Comparison of ENCODE assay signal across 16 cellular contexts in genomic region chr16:89732142-89732917, GRCh38. TPM values are rescaled to one million over a fixed set of nuclear protein-coding genes. Genes with fewer than 3 reads are reported as not detected.
DNase-seq lines count a peak whose midpoint lies in the region; ATAC-seq and TF ChIP-seq lines count a peak whose summit lies in the region.
"Had no signal": no experiment of that assay in that cellular context is flagged by ENCODE, and none has a peak within 500 bp of the region (broad histone marks: within the 10 kb centered on the region; RNA-seq: fewer than 3 reads in every experiment).

No MANE protein-coding gene starts in this region.

- H3K27ac Mint-ChIP-seq in activated CD4-positive, alpha-beta T cell treated with anti-CD3 and anti-CD28 coated beads for 36 hours = peak overlapping the region; percentile 22
- peak overlapping the region; percentile 73 to 79 for H3K27ac Mint-ChIP-seq in natural killer cell

- no peak for TF ChIP-seq CTCF in RWPE1 (conservative IDR thresholded peaks at IDR 0.05; ENCODE audit: low read depth)
- no peak for TF ChIP-seq CTCF in natural killer cell (IDR thresholded peaks at IDR 0.05)

- peak overlapping the region; percentile 34 for H3K27ac ChIP-seq in RWPE1
- H3K27ac ChIP-seq: A549, adrenal gland, epithelial cell of prostate, KMS-11, SJSA1, uterus had no signal

- intact Hi-C loops in activated CD4-positive, alpha-beta T cell treated with anti-CD3 and anti-CD28 coated beads for 36 hours (cut with DNase I, micrococcal nuclease) = no loop called here
- intact Hi-C loops in natural killer cell (cut with micrococcal nuclease) = no loop called here

- H3K9me3 Mint-ChIP-seq in activated CD4-positive, alpha-beta T cell treated with anti-CD3 and anti-CD28 coated beads for 36 hours (ENCODE audit: low read depth) = no peaks in the 10 kb centered on the region
- no peaks in the 10 kb centered on the region for H3K9me3 Mint-ChIP-seq in natural killer cell

- H3K36me3 Mint-ChIP-seq in activated CD4-positive, alpha-beta T cell treated with anti-CD3 and anti-CD28 coated beads for 36 hours (ENCODE audit: low read depth) = peaks cover 71% of the 10 kb centered on the region
- H3K36me3 Mint-ChIP-seq in natural killer cell = peaks cover 7% of the 10 kb centered on the region

- POLR2A ChIA-PET in activated CD4-positive, alpha-beta T cell treated with anti-CD3 and anti-CD28 coated beads for 36 hours (lab: Charles Lee) = no interaction called here
- POLR2A ChIA-PET in RWPE1 (lab: Yijun Ruan, JAX; ENCODE audit: low non-redundant PET) = interaction anchor here (0.5 kb wide), 1 partner anchor 18 kb away, joined by 4 read pairs; no protein-coding TSS in a partner anchor

- no peak overlapping the region for H3K4me3 Mint-ChIP-seq in activated CD4-positive, alpha-beta T cell treated with anti-CD3 and anti-CD28 coated beads for 36 hours
- peak overlapping the region; percentile 4 for H3K4me3 Mint-ChIP-seq in natural killer cell
- H3K4me3 Mint-ChIP-seq: activated CD8-positive, alpha-beta memory T cell treated with anti-CD3 and anti-CD28 coated beads, Interleukin-2, amount 10 ng/mL, durations not matched to agents 7 days and 5 days had no signal

- ATAC-seq in activated CD4-positive, alpha-beta T cell treated with anti-CD3 and anti-CD28 coated beads for 36 hours = no peak
- no peak for ATAC-seq in natural killer cell
- no peak for ATAC-seq in HG03432 (IDR thresholded peaks at IDR 0.05; ENCODE audit: unreplicated experiment)
- ATAC-seq: activated CD8-positive, alpha-beta memory T cell treated with anti-CD3 and anti-CD28 coated beads, Interleukin-2, amount 10 ng/mL, durations not matched to agents 7 days and 5 days had no signal

- CTCF ChIA-PET in activated CD4-positive, alpha-beta T cell treated with anti-CD3 and anti-CD28 coated beads for 36 hours (lab: Charles Lee) = interaction anchor here (1.2 to 1.8 kb wide), 2 partner anchors 8 to 9 kb away, joined by 3 to 7 read pairs; no protein-coding TSS in a partner anchor
- CTCF ChIA-PET in RWPE1 (lab: Yijun Ruan, JAX) = no interaction called here

- peaks cover 40% of the 10 kb centered on the region for H3K4me1 Mint-ChIP-seq in activated CD4-positive, alpha-beta T cell treated with anti-CD3 and anti-CD28 coated beads for 36 hours
- H3K4me1 Mint-ChIP-seq in natural killer cell = peaks cover 35 to 54% of the 10 kb centered on the region in 2 donors

- no peaks in the 10 kb centered on the region for H3K27me3 Mint-ChIP-seq in activated CD4-positive, alpha-beta T cell treated with anti-CD3 and anti-CD28 coated beads for 36 hours
- H3K27me3 Mint-ChIP-seq in natural killer cell (ENCODE audit: low read depth in 2 of 2) = no peaks in the 10 kb centered on the region
- H3K27me3 Mint-ChIP-seq: activated CD8-positive, alpha-beta memory T cell treated with anti-CD3 and anti-CD28 coated beads, Interleukin-2, amount 10 ng/mL, durations not matched to agents 7 days and 5 days had no signal

- DNase-seq in activated CD4-positive, alpha-beta T cell treated with anti-CD3 and anti-CD28 coated beads for 36 hours = no peak
- DNase-seq in activated CD4-positive, alpha-beta T cell treated with anti-CD3 and anti-CD28 coated beads for 48 hours = no peak
- DNase-seq in RWPE1 (ENCODE audit: low spot score) (no peak), natural killer cell (no peak), SIG-M5 (lab: John Stamatoyannopoulos, UW) (no peak)
- DNase-seq: activated CD8-positive, alpha-beta memory T cell treated with anti-CD3 and anti-CD28 coated beads, Interleukin-2, amount 10 ng/mL, durations not matched to agents 7 days and 5 days; adrenal gland; NCI-H1436; nucleus accumbens; stimulated activated naive CD4-positive, alpha-beta T cell treated with Interleukin-2 at 50 U/mL for 16 hours; uterus had no signal

RNA-seq across cellular contexts. Expression of gene ZNF276, which starts 11.0 kb away (rescaled TPM):
- 10 to 100 TPM; 21.3 to 24.8 TPM for total RNA-seq in activated CD4-positive, alpha-beta T cell treated with anti-CD3 and anti-CD28 coated beads for 36 hours
- 100 to 1,000 TPM; 146 to 206 (median 186) TPM for total RNA-seq in natural killer cell

RNA-seq across cellular contexts. Expression of gene VPS9D1, which starts 11.6 kb away (rescaled TPM):
- 1 to 10 TPM; 2.0 to 2.6 TPM for total RNA-seq in activated CD4-positive, alpha-beta T cell treated with anti-CD3 and anti-CD28 coated beads for 36 hours
- total RNA-seq in natural killer cell = 10 to 100 TPM; 31.7 to 43.0 (median 35.4) TPM

RNA-seq across cellular contexts. Expression of gene SPATA2L, which starts 30.8 kb away (rescaled TPM):
- total RNA-seq in activated CD4-positive, alpha-beta T cell treated with anti-CD3 and anti-CD28 coated beads for 36 hours = 1 to 10 TPM; 4.9 to 6.5 TPM
- total RNA-seq in natural killer cell = 10 to 100 TPM; 23.1 to 37.9 (median 24.0) TPM

RNA-seq across cellular contexts. Expression of gene CDK10, which starts 45.8 kb away (rescaled TPM):
- 10 to 100 TPM; 78.1 to 89.8 TPM for total RNA-seq in activated CD4-positive, alpha-beta T cell treated with anti-CD3 and anti-CD28 coated beads for 36 hours
- total RNA-seq in natural killer cell = 100 to 1,000 TPM; 102 to 123 (median 114) TPM

Comparison
In these comparisons a context has a peak if more than half of its experiments do, and no peak if none do; other contexts are left out.
1. RNA of gene ZNF276, which starts 11.0 kb away (total RNA-seq): 146 to 206 TPM in natural killer cell; 21.3 to 24.8 TPM in activated CD4-positive, alpha-beta T cell treated with anti-CD3 and anti-CD28 coated beads for 36 hours; every median in the first group is over 4 times any median in the second.
2. RNA of gene VPS9D1, which starts 11.6 kb away (total RNA-seq): 31.7 to 43.0 TPM in natural killer cell; 2.0 to 2.6 TPM in activated CD4-positive, alpha-beta T cell treated with anti-CD3 and anti-CD28 coated beads for 36 hours; every median in the first group is over 4 times any median in the second.